In the genomic region with DNA sequence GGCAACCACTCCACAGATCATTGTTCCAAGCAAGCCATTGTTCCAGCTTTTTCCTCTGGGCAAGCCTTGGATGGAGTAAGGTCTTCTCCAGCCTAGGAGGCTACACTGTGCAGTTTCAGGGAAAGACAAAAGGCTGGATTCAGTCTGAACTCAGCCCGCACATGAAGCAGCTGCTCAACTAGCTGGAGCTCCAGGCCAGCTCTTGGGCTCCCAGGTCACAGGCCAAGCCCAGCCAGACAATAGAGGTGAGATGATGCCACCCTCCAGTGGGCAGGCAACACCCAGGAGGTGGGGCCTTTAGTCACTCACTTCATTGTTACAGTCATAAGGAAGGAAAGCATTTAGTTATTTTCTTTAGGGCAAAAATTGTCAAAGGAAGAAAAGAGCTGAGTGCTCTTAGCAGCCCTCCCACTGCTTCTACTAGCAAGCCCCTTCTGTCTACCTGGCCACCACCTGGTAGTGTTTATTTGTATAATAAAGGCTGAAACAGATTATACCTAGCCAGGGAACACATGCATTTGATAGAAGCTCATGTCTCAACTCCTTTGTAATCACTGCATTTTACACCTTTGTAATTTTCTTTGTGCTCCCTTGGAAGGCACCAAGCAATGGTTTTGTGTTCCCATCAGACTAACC, we compare ENCODE assay signal across 24 cellular contexts.
DNase-seq lines count a peak whose midpoint lies in the region; ATAC-seq and TF ChIP-seq lines count a peak whose summit lies in the region.
"Had no signal": no experiment of that assay in that cellular context is flagged by ENCODE, and none has a peak within 500 bp of the region (broad histone marks: within the 10 kb centered on the region; RNA-seq: fewer than 3 reads in every experiment).

No MANE protein-coding gene starts in this region.

- H3K27me3 ChIP-seq in stomach = no peaks in the 10 kb centered on the region
- H3K27me3 ChIP-seq: ovary had no signal

- H3K36me3 ChIP-seq in stomach = no peaks in the 10 kb centered on the region
- H3K36me3 ChIP-seq: HAP-1, ovary, thoracic aorta, WERI-Rb-1 had no signal

- H3K27ac Mint-ChIP-seq in activated T-helper 2 cell treated with anti-CD3 and anti-CD28 coated beads, Interferon-gamma antibody, Interleukin-2, Interleukin-4, amounts not matched to agents 10 μg/mL and 5 μg/mL and 100 μg/mL, durations not matched to agents 14 hours and 24 hours and 36 hours = no peak overlapping the region
- H3K27ac Mint-ChIP-seq: activated CD4-positive, alpha-beta memory T cell treated with anti-CD3 and anti-CD28 coated beads for 36 hours; CD4-positive, CD25-positive, alpha-beta regulatory T cell; memory B cell; naive thymus-derived CD4-positive, alpha-beta T cell; stimulated activated effector memory CD8-positive, alpha-beta T cell treated with anti-CD3 and anti-CD28 coated beads, Interleukin-12 subunit alpha, Interleukin-12 subunit beta, amount 100 ng/mL, for 72 hours; T-helper 2 cell treated with Interferon-gamma antibody and Interleukin-4, amounts not matched to agents 5 μg/mL and 100 μg/mL, for 36 hours had no signal

- peak; percentile 13 for DNase-seq in DMS153 treated with DMSO at 0.1 percent for 48 hours (lab: John Stamatoyannopoulos, UW; ENCODE audit: unreplicated experiment)
- peak; percentile 96 for DNase-seq in NCI-H146 treated with DMSO at 0.1 percent for 48 hours (lab: John Stamatoyannopoulos, UW; ENCODE audit: unreplicated experiment)
- DNase-seq in caudate nucleus (lab: John Stamatoyannopoulos, UW) = no peak
- DNase-seq in left colon = peak; percentile 48 to 53
- DNase-seq in activated T-helper 2 cell treated with anti-CD3 and anti-CD28 coated beads, Interferon-gamma antibody, Interleukin-2, Interleukin-4, amounts not matched to agents 10 μg/mL and 5 μg/mL and 100 μg/mL, durations not matched to agents 14 hours and 24 hours and 36 hours (ENCODE audit: low spot score) = no peak
- no peak for DNase-seq in stomach
- DNase-seq: activated CD4-positive, alpha-beta memory T cell treated with anti-CD3 and anti-CD28 coated beads for 36 hours; activated naive CD4-positive, alpha-beta T cell; CD4-positive, CD25-positive, alpha-beta regulatory T cell; dermis blood vessel endothelial cell; foreskin melanocyte; hypothalamus; Kasumi-1; naive thymus-derived CD4-positive, alpha-beta T cell; NCI-H1048; ovary; WERI-Rb-1 had no signal

- WGBS in stomach, 5 donors = 91 to 100% (median 94%) methylated on average over 1 of the region's 1 CpG

- no peaks in the 10 kb centered on the region for H3K27me3 Mint-ChIP-seq in activated T-helper 2 cell treated with anti-CD3 and anti-CD28 coated beads, Interferon-gamma antibody, Interleukin-2, Interleukin-4, amounts not matched to agents 10 μg/mL and 5 μg/mL and 100 μg/mL, durations not matched to agents 14 hours and 24 hours and 36 hours (ENCODE audit: low read depth)
- H3K27me3 Mint-ChIP-seq: activated CD4-positive, alpha-beta memory T cell treated with anti-CD3 and anti-CD28 coated beads for 36 hours; CD4-positive, CD25-positive, alpha-beta regulatory T cell; memory B cell had no signal

- H3K27ac ChIP-seq in caudate nucleus (ENCODE audit: low read depth, low read length) = peak overlapping the region; percentile 29
- H3K27ac ChIP-seq in stomach = no peak overlapping the region
- H3K27ac ChIP-seq: ovary, SK-N-MC, thoracic aorta, WERI-Rb-1 had no signal

- TF ChIP-seq CTCF in stomach (IDR thresholded peaks at IDR 0.05) = no peak

- no peak overlapping the region for H3K4me3 ChIP-seq in stomach
- H3K4me3 ChIP-seq: HAP-1, ovary, SK-N-MC, thoracic aorta had no signal

- H3K4me1 Mint-ChIP-seq in activated T-helper 2 cell treated with anti-CD3 and anti-CD28 coated beads, Interferon-gamma antibody, Interleukin-2, Interleukin-4, amounts not matched to agents 10 μg/mL and 5 μg/mL and 100 μg/mL, durations not matched to agents 14 hours and 24 hours and 36 hours (ENCODE audit: low read depth) = no peaks in the 10 kb centered on the region
- H3K4me1 Mint-ChIP-seq: CD4-positive, CD25-positive, alpha-beta regulatory T cell; memory B cell; naive thymus-derived CD4-positive, alpha-beta T cell; stimulated activated effector memory CD8-positive, alpha-beta T cell treated with anti-CD3 and anti-CD28 coated beads, Interleukin-12 subunit alpha, Interleukin-12 subunit beta, amount 100 ng/mL, for 72 hours had no signal

- TF ChIP-seq EP300 in stomach (IDR thresholded peaks at IDR 0.05) = no peak

- no peak for TF ChIP-seq POLR2A in stomach (IDR thresholded peaks at IDR 0.05)

- intact Hi-C loops in left colon (cut with DNase I, micrococcal nuclease) (no loop called here), stomach (cut with DNase I; ENCODE audit: low total_unique reads) (no loop called here)
- intact Hi-C loops in activated T-helper 2 cell treated with anti-CD3 and anti-CD28 coated beads, Interferon-gamma antibody, Interleukin-2, Interleukin-4, amounts not matched to agents 10 μg/mL and 5 μg/mL and 100 μg/mL, durations not matched to agents 14 hours and 24 hours and 36 hours (cut with micrococcal nuclease) = no loop called here

- H3K36me3 Mint-ChIP-seq in activated T-helper 2 cell treated with anti-CD3 and anti-CD28 coated beads, Interferon-gamma antibody, Interleukin-2, Interleukin-4, amounts not matched to agents 10 μg/mL and 5 μg/mL and 100 μg/mL, durations not matched to agents 14 hours and 24 hours and 36 hours (ENCODE audit: low read depth) = no peaks in the 10 kb centered on the region
- H3K36me3 Mint-ChIP-seq: activated CD4-positive, alpha-beta memory T cell treated with anti-CD3 and anti-CD28 coated beads for 36 hours; CD4-positive, CD25-positive, alpha-beta regulatory T cell; memory B cell; naive thymus-derived CD4-positive, alpha-beta T cell; stimulated activated effector memory CD8-positive, alpha-beta T cell treated with anti-CD3 and anti-CD28 coated beads, Interleukin-12 subunit alpha, Interleukin-12 subunit beta, amount 100 ng/mL, for 72 hours had no signal

- ATAC-seq in left colon (peak; percentile 100), GM18511 (IDR thresholded peaks at IDR 0.05; ENCODE audit: unreplicated experiment) (no peak)
- ATAC-seq: naive thymus-derived CD4-positive, alpha-beta T cell; stimulated activated effector memory CD8-positive, alpha-beta T cell treated with anti-CD3 and anti-CD28 coated beads, Interleukin-12 subunit alpha, Interleukin-12 subunit beta, amount 100 ng/mL, for 72 hours had no signal

- no peaks in the 10 kb centered on the region for H3K9me3 ChIP-seq in stomach
- H3K9me3 ChIP-seq: HAP-1, ovary, thoracic aorta had no signal

- no peaks in the 10 kb centered on the region for H3K9me3 Mint-ChIP-seq in activated T-helper 2 cell treated with anti-CD3 and anti-CD28 coated beads, Interferon-gamma antibody, Interleukin-2, Interleukin-4, amounts not matched to agents 10 μg/mL and 5 μg/mL and 100 μg/mL, durations not matched to agents 14 hours and 24 hours and 36 hours
- H3K9me3 Mint-ChIP-seq: activated CD4-positive, alpha-beta memory T cell treated with anti-CD3 and anti-CD28 coated beads for 36 hours; stimulated activated effector memory CD8-positive, alpha-beta T cell treated with anti-CD3 and anti-CD28 coated beads, Interleukin-12 subunit alpha, Interleukin-12 subunit beta, amount 100 ng/mL, for 72 hours had no signal

- no peaks in the 10 kb centered on the region for H3K4me1 ChIP-seq in stomach
- H3K4me1 ChIP-seq: HAP-1 had no signal

- no peak overlapping the region for H3K4me3 Mint-ChIP-seq in activated T-helper 2 cell treated with anti-CD3 and anti-CD28 coated beads, Interferon-gamma antibody, Interleukin-2, Interleukin-4, amounts not matched to agents 10 μg/mL and 5 μg/mL and 100 μg/mL, durations not matched to agents 14 hours and 24 hours and 36 hours (ENCODE audit: low read depth)
- H3K4me3 Mint-ChIP-seq: activated CD4-positive, alpha-beta memory T cell treated with anti-CD3 and anti-CD28 coated beads for 36 hours; CD4-positive, CD25-positive, alpha-beta regulatory T cell; memory B cell; naive thymus-derived CD4-positive, alpha-beta T cell; stimulated activated effector memory CD8-positive, alpha-beta T cell treated with anti-CD3 and anti-CD28 coated beads, Interleukin-12 subunit alpha, Interleukin-12 subunit beta, amount 100 ng/mL, for 72 hours; T-helper 2 cell treated with Interferon-gamma antibody and Interleukin-4, amounts not matched to agents 5 μg/mL and 100 μg/mL, for 36 hours had no signal

Comparison
In these comparisons a context has a peak if more than half of its experiments do, and no peak if none do; other contexts are left out.
1. DNase-seq: peak in DMS153 treated with DMSO at 0.1 percent for 48 hours (single experiment), NCI-H146 treated with DMSO at 0.1 percent for 48 hours (single experiment) and left colon (2 of 2); none in caudate nucleus (0 of 61), activated T-helper 2 cell treated with anti-CD3 and anti-CD28 coated beads, Interferon-gamma antibody, Interleukin-2, Interleukin-4, amounts not matched to agents 10 μg/mL and 5 μg/mL and 100 μg/mL, durations not matched to agents 14 hours and 24 hours and 36 hours (single experiment) and stomach (single experiment).